ENCODE assay signal across 17 cellular contexts in genomic region chr12:43653917-43654316, GRCh38.
"Had no signal": no experiment of that assay in that cellular context is flagged by ENCODE, and none has a peak within 500 bp of the region (broad histone marks: within the 10 kb centered on the region; RNA-seq: fewer than 3 reads in every experiment).

No MANE protein-coding gene starts in this region.

- H3K27me3 ChIP-seq: tibial nerve, uterus had no signal

- H3K36me3 ChIP-seq: left ventricle myocardium inferior, tibial nerve, uterus, WERI-Rb-1 had no signal

- H3K4me1 ChIP-seq: left ventricle myocardium inferior, tibial nerve, uterus had no signal

- H3K27ac ChIP-seq: epithelial cell of prostate, left ventricle myocardium inferior, tibial nerve, uterus, WERI-Rb-1 had no signal

- DNase-seq: activated CD4-positive, alpha-beta T cell treated with anti-CD3 and anti-CD28 coated beads, Interleukin-2, amount 50 U/mL, for 48 hours; activated naive CD4-positive, alpha-beta T cell treated with anti-CD3 and anti-CD28 coated beads, Interleukin-2, amount 10 ng/mL, durations not matched to agents 7 days and 5 days; effector memory CD4-positive, alpha-beta T cell; kidney; left ventricle myocardium inferior; mucosa of descending colon; nucleus accumbens; posterior cingulate gyrus; retina; stimulated activated CD4-positive, alpha-beta T cell treated with anti-CD3 and anti-CD28 coated beads, Interleukin-15, amount 100 ng/mL, for 24 hours; stimulated activated CD4-positive, alpha-beta T cell treated with anti-CD3 and anti-CD28 coated beads, Interleukin-4, amount 100 ng/mL, for 1 hour; stimulated activated naive CD4-positive, alpha-beta T cell; substantia nigra; uterus; WERI-Rb-1 had no signal

- H3K4me3 ChIP-seq: left ventricle myocardium inferior, mucosa of descending colon, tibial nerve, uterus had no signal

- H3K9me3 ChIP-seq: mucosa of descending colon, tibial nerve, uterus had no signal
